ENCODE assay signal across 21 cellular contexts in the genomic region with DNA sequence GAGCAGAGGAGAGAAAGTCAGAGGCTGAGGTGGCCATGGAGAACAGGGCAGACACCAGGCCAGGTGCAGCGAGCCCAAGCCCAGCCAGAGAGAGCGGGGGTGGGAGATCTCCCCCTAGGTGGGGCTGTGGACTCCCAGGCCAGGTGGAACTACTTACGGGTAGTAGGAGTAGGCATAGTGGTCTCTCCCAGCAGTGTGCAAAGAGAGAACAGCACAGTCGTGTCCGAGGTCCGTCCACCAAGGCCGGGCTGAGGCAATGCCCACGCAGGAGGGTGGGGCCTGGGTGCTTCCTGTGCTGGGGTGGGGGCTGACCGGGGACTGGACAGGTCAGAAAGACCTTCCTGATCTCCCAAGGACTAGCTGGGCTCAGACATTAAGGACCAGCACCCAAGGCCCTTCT.
"Had no signal": no experiment of that assay in that cellular context is flagged by ENCODE, and none has a peak within 500 bp of the region (broad histone marks: within the 10 kb centered on the region; RNA-seq: fewer than 3 reads in every experiment).

No MANE protein-coding gene starts in this region.

- H3K9me3 Mint-ChIP-seq: central memory CD8-positive, alpha-beta T cell had no signal

- H3K4me3 Mint-ChIP-seq: activated naive CD8-positive, alpha-beta T cell; central memory CD8-positive, alpha-beta T cell; immature natural killer cell; nephron had no signal

- H3K36me3 Mint-ChIP-seq: activated naive CD8-positive, alpha-beta T cell; immature natural killer cell had no signal

- H3K27ac Mint-ChIP-seq: activated naive CD8-positive, alpha-beta T cell; immature natural killer cell; nephron had no signal

- H3K36me3 ChIP-seq: adrenal gland, right lobe of liver, SJCRH30 had no signal

- H3K4me1 Mint-ChIP-seq: central memory CD8-positive, alpha-beta T cell; immature natural killer cell had no signal

- H3K27me3 ChIP-seq: adrenal gland, right lobe of liver, SJCRH30, testis had no signal

- H3K4me1 ChIP-seq: adrenal gland, foreskin keratinocyte, right lobe of liver, SJCRH30, testis had no signal

- H3K4me3 ChIP-seq: adrenal gland, right lobe of liver, SJCRH30, testis had no signal

- ATAC-seq: foreskin keratinocyte, left ventricle myocardium superior had no signal

- H3K27ac ChIP-seq: adrenal gland, foreskin keratinocyte, right lobe of liver, SJCRH30, testis had no signal

- DNase-seq: activated naive CD4-positive, alpha-beta T cell; adrenal gland; cortex of kidney; foreskin keratinocyte; immature natural killer cell; kidney glomerular epithelial cell; left ventricle myocardium superior; mammary epithelial cell; midbrain; nucleus accumbens; SJCRH30; stimulated activated CD4-positive, alpha-beta T cell treated with anti-CD3 and anti-CD28 coated beads, Interleukin-2, amount 100 ng/mL, for 48 hours; stimulated activated CD8-positive, alpha-beta memory T cell treated with anti-CD3 and anti-CD28 coated beads, Interleukin-4, amount 100 ng/mL, for 48 hours; stimulated activated naive CD4-positive, alpha-beta T cell; T-helper 1 cell; trophoblast cell had no signal

- H3K9me3 ChIP-seq: adrenal gland, right lobe of liver, SJCRH30, testis had no signal
